ENCODE assay signal across 12 cellular contexts in genomic region chr2:119233326-119234020, GRCh38. TPM values are rescaled to one million over a fixed set of nuclear protein-coding genes. Genes with fewer than 3 reads are reported as not detected.
DNase-seq lines count a peak whose midpoint lies in the region; FAIRE-seq and TF ChIP-seq lines count a peak whose summit lies in the region.
"Had no signal": no experiment of that assay in that cellular context is flagged by ENCODE, and none has a peak within 500 bp of the region (broad histone marks: within the 10 kb centered on the region; RNA-seq: fewer than 3 reads in every experiment).

No MANE protein-coding gene starts in this region.

- no peaks in the 10 kb centered on the region for H3K36me3 Mint-ChIP-seq in HFFc6 (ENCODE audit: low read depth)
- H3K36me3 Mint-ChIP-seq in activated CD4-positive, alpha-beta memory T cell treated with anti-CD3 and anti-CD28 coated beads for 36 hours: no peaks in the 10 kb centered on the region

- H3K27ac ChIP-seq in liver (ENCODE audit: low read depth in 1 of 2, low read length in 2 of 2): no peak overlapping the region

- peak overlapping the region; percentile 33 for H3K27ac Mint-ChIP-seq in HFFc6
- no peak overlapping the region for H3K27ac Mint-ChIP-seq in activated CD4-positive, alpha-beta memory T cell treated with anti-CD3 and anti-CD28 coated beads for 36 hours

- CTCF ChIA-PET in activated CD4-positive, alpha-beta memory T cell treated with anti-CD3 and anti-CD28 coated beads for 36 hours (lab: Charles Lee): interaction anchor here (1.4 to 1.7 kb wide), 2 partner anchors 33 to 243 kb away, joined by 3 to 5 read pairs; no protein-coding TSS in a partner anchor

- H3K4me3 ChIP-seq in liver (ENCODE audit: low read depth in 1 of 3, low read length in 3 of 3): no peak overlapping the region

- no peaks in the 10 kb centered on the region for H3K9me3 Mint-ChIP-seq in HFFc6
- H3K9me3 Mint-ChIP-seq in activated CD4-positive, alpha-beta memory T cell treated with anti-CD3 and anti-CD28 coated beads for 36 hours: no peaks in the 10 kb centered on the region

- peaks cover 9 to 63% (median 39%) of the 10 kb centered on the region in 4 donors for H3K4me1 ChIP-seq in liver (ENCODE audit: control insufficient read depth in 4 of 4, insufficient read depth in 4 of 4, low read length in 3 of 4)

- DNase-seq in GM18507 (ENCODE audit: extremely low spot score, insufficient read length, low read depth): no peak
- DNase-seq in HFFc6: peak; percentile 55
- DNase-seq in LHCN-M2 (ENCODE audit: low read depth): peak; percentile 54
- DNase-seq in activated CD4-positive, alpha-beta memory T cell treated with anti-CD3 and anti-CD28 coated beads for 36 hours: no peak
- no peak for DNase-seq in NCI-H1105 (lab: John Stamatoyannopoulos, UW)
- DNase-seq in KG1 (lab: John Stamatoyannopoulos, UW): no peak
- no peak for DNase-seq in NK-92 (lab: John Stamatoyannopoulos, UW; ENCODE audit: unreplicated experiment)
- DNase-seq: activated CD8-positive, alpha-beta memory T cell treated with anti-CD3 and anti-CD28 coated beads, Interleukin-2, amount 50 U/mL, for 4 hours; midbrain; RPMI8226; stimulated activated CD4-positive, alpha-beta T cell treated with anti-CD3 and anti-CD28 coated beads, Interleukin-2, amount 100 ng/mL, for 24 hours had no signal

- peak in 1 of 2 donors; percentile 9 for TF ChIP-seq RAD21 in liver (IDR thresholded peaks at IDR 0.05)

- peaks cover 42% of the 10 kb centered on the region for H3K4me1 Mint-ChIP-seq in HFFc6 (ENCODE audit: low read depth)
- H3K4me1 Mint-ChIP-seq in activated CD4-positive, alpha-beta memory T cell treated with anti-CD3 and anti-CD28 coated beads for 36 hours (ENCODE audit: low read depth): no peaks in the 10 kb centered on the region

- 57% methylated on average over 7 of the region's 7 CpGs for WGBS in liver

- POLR2A ChIA-PET in activated CD4-positive, alpha-beta memory T cell treated with anti-CD3 and anti-CD28 coated beads for 36 hours (lab: Charles Lee): no interaction called here

- H3K27me3 ChIP-seq in liver (ENCODE audit: control insufficient read depth in 4 of 4, insufficient read depth in 4 of 4, low read length in 3 of 4): no peaks in the 10 kb centered on the region

- no peak overlapping the region; the same call in 1 of the 2 replicates for H3K4me3 Mint-ChIP-seq in HFFc6
- H3K4me3 Mint-ChIP-seq in activated CD4-positive, alpha-beta memory T cell treated with anti-CD3 and anti-CD28 coated beads for 36 hours: no peak overlapping the region

- peak; percentile 53 for FAIRE-seq in GM18507 (lab: Jason Lieb, UNC)

- no peaks in the 10 kb centered on the region; the same call in 1 of the 2 replicates for H3K27me3 Mint-ChIP-seq in HFFc6 (ENCODE audit: insufficient read depth)
- H3K27me3 Mint-ChIP-seq in activated CD4-positive, alpha-beta memory T cell treated with anti-CD3 and anti-CD28 coated beads for 36 hours: no peaks in the 10 kb centered on the region

- H3K9ac ChIP-seq in liver (ENCODE audit: low read depth in 1 of 2, low read length in 2 of 2): no peak overlapping the region

- no peak for TF ChIP-seq CTCF in HFFc6 (IDR thresholded peaks at IDR 0.05)
- TF ChIP-seq CTCF in liver (IDR thresholded peaks at IDR 0.05; ENCODE audit: low read depth, low read length, missing input control): no peak

- H3K36me3 ChIP-seq in liver (ENCODE audit: control insufficient read depth in 4 of 4, insufficient read depth in 3 of 4, low read depth in 1 of 4, low read length in 3 of 4): no peaks in the 10 kb centered on the region

- intact Hi-C loops in activated CD4-positive, alpha-beta memory T cell treated with anti-CD3 and anti-CD28 coated beads for 36 hours (cut with micrococcal nuclease): loop anchor here (5.0 kb wide), 1 partner anchor 134 kb away; the partner anchor contains the start of genes C2orf76 and DBI

- H3K9me3 ChIP-seq in liver (ENCODE audit: control insufficient read depth in 4 of 4, low read length in 3 of 4): no peaks in the 10 kb centered on the region

TF ChIP-seq in liver, 16 proteins besides CTCF, POLR2A, EP300 and RAD21:
- no peak for TF ChIP-seq REST (IDR thresholded peaks at IDR 0.05)
- TF ChIP-seq HNF4A (conservative IDR thresholded peaks at IDR 0.05): peak; percentile 72 to 74
- TF ChIP-seq FOXA1 (IDR thresholded peaks at IDR 0.05): no peak
- TF ChIP-seq RXRA (IDR thresholded peaks at IDR 0.05): peak in 1 of 2 donors; percentile 55
TF ChIP-seq in liver: peak in this region for 2.

RNA-seq across cellular contexts. Expression of gene STEAP3, which starts 9.8 kb away (rescaled TPM):
- 10 to 100 TPM; 20.7 to 37.3 (median 30.9) TPM for total RNA-seq in HFFc6 (2021; fragmentation: NEBNext Ultra II Directional; extraction: Animal tissue kit (Norgen Biotek cat#: 25700))
- 39.1 and 42.4 TPM in 2 replicates for total RNA-seq in LHCN-M2 (2014; rRNA removed)
- 76.7 TPM for polyA plus RNA-seq in LHCN-M2 (2012)
- 100 to 1,000 TPM in 1 of 2 donors, 10 to 100 TPM in 1; 44.4 to 153 TPM for total RNA-seq in liver
- 100 to 1,000 TPM in 1 of 2 donors, 10 to 100 TPM in 1; 73.5 to 158 TPM for polyA plus RNA-seq in liver
- total RNA-seq in activated CD4-positive, alpha-beta memory T cell treated with anti-CD3 and anti-CD28 coated beads for 36 hours: under 1 TPM; 0.12 to 0.17 TPM

Comparison
In these comparisons a context has a peak if more than half of its experiments do, and no peak if none do; other contexts are left out.
1. DNase-seq: peak in HFFc6 (single experiment) and LHCN-M2 (single experiment); none in GM18507 (single experiment), activated CD4-positive, alpha-beta memory T cell treated with anti-CD3 and anti-CD28 coated beads for 36 hours (single experiment), NCI-H1105 (single experiment), KG1 (single experiment) and NK-92 (single experiment).
2. RNA of gene STEAP3, which starts 9.8 kb away (total RNA-seq): 44.4 to 153 TPM in liver, 39.1 to 42.4 TPM in LHCN-M2 and 20.7 to 37.3 TPM in HFFc6; 0.12 to 0.17 TPM in activated CD4-positive, alpha-beta memory T cell treated with anti-CD3 and anti-CD28 coated beads for 36 hours; every median in the first group is over 10 times any median in the second.